Comparison of ENCODE assay signal across 8 cellular contexts in the genomic region with DNA sequence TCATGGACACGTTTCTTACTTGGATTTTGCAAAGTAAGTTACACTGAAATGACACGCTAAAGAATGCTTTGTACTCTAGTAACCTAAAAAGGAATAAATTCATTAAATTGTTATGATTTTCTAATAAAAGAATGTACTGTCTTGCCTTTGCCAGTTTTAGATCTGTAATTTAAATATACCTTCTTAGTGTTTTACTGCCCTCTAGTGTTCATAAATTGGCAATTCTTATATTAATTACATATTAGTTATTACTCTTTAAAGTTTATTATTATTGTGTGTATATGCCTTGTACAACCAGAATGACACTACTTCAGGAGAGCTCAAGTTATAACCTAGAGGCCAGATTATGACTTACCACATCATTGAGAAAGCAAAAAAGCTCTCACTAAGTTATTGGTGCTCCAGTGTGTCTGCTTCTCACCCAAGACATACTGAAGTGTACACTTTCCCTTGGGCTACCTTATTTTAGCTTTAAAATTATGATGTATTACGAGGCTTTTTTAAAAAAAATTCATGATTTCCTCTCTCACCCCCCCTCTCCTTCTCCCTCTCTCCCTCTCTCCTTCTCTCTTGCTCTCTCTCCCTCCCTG.
DNase-seq lines count a peak whose midpoint lies in the region; ATAC-seq and TF ChIP-seq lines count a peak whose summit lies in the region.

No MANE protein-coding gene starts in this region.

- no peaks in the 10 kb centered on the region for H3K9me3 ChIP-seq in fibroblast of lung (ENCODE audit: control insufficient read depth, insufficient read depth, low read depth, low read length)

- no peaks in the 10 kb centered on the region for H3K79me2 ChIP-seq in fibroblast of lung (ENCODE audit: control insufficient read depth, insufficient read depth, low read length)

- H2AFZ ChIP-seq in fibroblast of lung (ENCODE audit: low read length): no peak overlapping the region

- H3K9ac ChIP-seq in fibroblast of lung (ENCODE audit: insufficient read depth, low read length): no peak overlapping the region

- POLR2A ChIA-PET in RWPE1 (lab: Yijun Ruan, JAX; ENCODE audit: low non-redundant PET): no interaction called here

- CTCF ChIA-PET in RWPE1 (lab: Yijun Ruan, JAX): interaction anchor here (0.6 to 3.0 kb wide), 7 partner anchors 9 to 609 kb away, joined by 3 to 14 read pairs (median 3); partner anchors contain the start of gene SH3GLB1

- H3K4me1 ChIP-seq in fibroblast of lung (ENCODE audit: control insufficient read depth, extremely low read depth, insufficient read depth, low read length): peaks cover 2% of the 10 kb centered on the region

- H4K20me1 ChIP-seq in fibroblast of lung (ENCODE audit: control insufficient read depth, extremely low read depth, insufficient read depth, low read length): no peaks in the 10 kb centered on the region

- TF ChIP-seq CTCF in RWPE1 (conservative IDR thresholded peaks at IDR 0.05; ENCODE audit: low read depth) (peak; percentile 64), fibroblast of lung (conservative IDR thresholded peaks at IDR 0.05 in 1 of 2, IDR thresholded peaks at IDR 0.05 in 1 of 2; ENCODE audit: low read depth in 1 of 2, low read length in 2 of 2) (peak in 1 of 2 donors; percentile 14), retinal pigment epithelial cell (conservative IDR thresholded peaks at IDR 0.05; ENCODE audit: low read depth, low read length) (peak; percentile 21)

- ATAC-seq in HG03565 (IDR thresholded peaks at IDR 0.05; ENCODE audit: unreplicated experiment): no peak
- ATAC-seq in HG02798 (IDR thresholded peaks at IDR 0.05; ENCODE audit: poor library complexity, unreplicated experiment): no peak

- no peaks in the 10 kb centered on the region for H3K27me3 ChIP-seq in fibroblast of lung (ENCODE audit: control insufficient read depth, insufficient read depth, low read length)

- DNase-seq in ELR (ENCODE audit: low read depth): peak; percentile 70
- DNase-seq in Jurkat, Clone E6-1 (ENCODE audit: low read depth, low spot score): peak; percentile 27
- DNase-seq in RWPE1 (ENCODE audit: low spot score): peak; percentile 13
- peak; percentile 32 to 78 for DNase-seq in fibroblast of lung (ENCODE audit: low read depth in 2 of 2)
- DNase-seq in retinal pigment epithelial cell (ENCODE audit: low read depth): no peak
- DNase-seq in NK-92 treated with Interleukin-12 subunit alpha and Interleukin-12 subunit beta, amount 100 ng/mL, for 24 hours (lab: John Stamatoyannopoulos, UW): no peak

- H3K4me3 ChIP-seq in Jurkat, Clone E6-1 (ENCODE audit: low read length): no peak overlapping the region
- H3K4me3 ChIP-seq in fibroblast of lung (replicated peaks in 1 of 4; ENCODE audit: control extremely low read depth in 1 of 4, insufficient read depth in 1 of 4, low read depth in 3 of 4, low read length in 4 of 4) (no peak overlapping the region), retinal pigment epithelial cell (ENCODE audit: low read length) (no peak overlapping the region)

- H3K4me2 ChIP-seq in fibroblast of lung (ENCODE audit: extremely low read depth, insufficient read depth, low read length): no peak overlapping the region

- H3K36me3 ChIP-seq in fibroblast of lung (ENCODE audit: control insufficient read depth, insufficient read depth, low read length): no peaks in the 10 kb centered on the region

- H3K27ac ChIP-seq in RWPE1 (no peak overlapping the region), fibroblast of lung (ENCODE audit: insufficient read depth, low read length) (no peak overlapping the region)

Comparison
In these comparisons a context has a peak if more than half of its experiments do, and no peak if none do; other contexts are left out.
1. DNase-seq: peak in ELR (single experiment), Jurkat, Clone E6-1 (single experiment), RWPE1 (single experiment) and fibroblast of lung (2 of 2); none in retinal pigment epithelial cell (single experiment) and NK-92 treated with Interleukin-12 subunit alpha and Interleukin-12 subunit beta, amount 100 ng/mL, for 24 hours (single experiment).